16 cellular contexts compared by ENCODE assay signal in the genomic region with DNA sequence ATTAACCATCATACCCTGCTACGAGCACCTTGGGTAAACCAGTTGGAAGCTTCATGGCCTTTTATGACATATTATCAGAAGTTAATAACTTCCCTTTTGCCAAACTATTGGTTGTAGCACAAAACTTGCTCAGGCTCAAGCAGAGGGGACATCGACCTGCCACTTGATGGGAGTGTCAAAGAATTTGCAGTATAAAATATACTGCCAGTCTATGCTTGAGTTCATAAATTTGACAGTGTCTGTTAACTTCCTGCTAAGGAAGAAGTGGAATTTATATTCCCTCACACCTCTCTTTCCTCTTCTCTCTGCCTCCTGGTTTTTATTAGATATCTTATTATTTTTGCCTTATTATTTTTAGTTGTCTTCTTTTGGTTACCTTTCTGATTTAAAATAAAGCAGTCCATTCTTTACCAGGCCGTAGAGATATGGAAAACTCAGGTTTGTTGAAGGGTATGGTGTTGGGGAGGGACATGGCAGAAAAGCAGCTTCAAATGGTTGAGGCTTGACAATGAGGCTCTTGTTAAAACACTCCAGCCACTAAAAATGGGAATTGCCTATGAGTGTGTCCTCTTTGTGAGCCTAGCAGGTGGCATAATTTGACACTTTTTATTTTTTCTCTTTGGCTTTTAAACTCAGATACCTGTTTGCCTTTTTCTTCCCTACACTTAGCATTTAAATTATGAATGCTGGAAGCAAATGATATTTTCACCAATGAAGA.
"Had no signal": no experiment of that assay in that cellular context is flagged by ENCODE, and none has a peak within 500 bp of the region (broad histone marks: within the 10 kb centered on the region; RNA-seq: fewer than 3 reads in every experiment).

No MANE protein-coding gene starts in this region.

- H3K4me1 Mint-ChIP-seq: neural progenitor cell had no signal

- H3K27ac Mint-ChIP-seq: neural progenitor cell; stimulated activated naive CD8-positive, alpha-beta T cell treated with anti-CD3 and anti-CD28 coated beads, Interleukin-15, Interleukin-2, amounts not matched to agents 100 ng/mL and 50 ng/mL, for 24 hours had no signal

- H3K27ac ChIP-seq: cardiac muscle cell, neural progenitor cell, pancreas, testis had no signal

- DNase-seq: activated CD4-positive, alpha-beta memory T cell treated with anti-CD3 and anti-CD28 coated beads for 36 hours; activated CD4-positive, alpha-beta T cell treated with anti-CD3 and anti-CD28 coated beads for 1 hour; activated gamma-delta T cell treated with Interleukin-2 at 50 U/mL for 16 hours; activated T-cell treated with anti-CD3 and anti-CD28 coated beads, Interleukin-2, amount 50 U/mL, for 48 hours; glutamatergic neuron; mesenchymal stem cell; pancreas; retina; stimulated activated CD4-positive, alpha-beta T cell treated with anti-CD3 and anti-CD28 coated beads, Interleukin-4, amount 100 ng/mL, for 1 hour; stimulated activated CD8-positive, alpha-beta memory T cell treated with anti-CD3 and anti-CD28 coated beads, Interleukin-4, amount 100 ng/mL, for 48 hours; T1000; testis had no signal

- ATAC-seq: esophagus mucosa, pancreas had no signal

- H3K4me1 ChIP-seq: neural progenitor cell, testis had no signal

- H3K9me3 ChIP-seq: pancreas, testis had no signal

- H3K4me3 ChIP-seq: cardiac muscle cell, neural progenitor cell, pancreas, testis had no signal

- H3K27me3 Mint-ChIP-seq: activated CD4-positive, alpha-beta memory T cell treated with anti-CD3 and anti-CD28 coated beads for 36 hours; stimulated activated naive CD8-positive, alpha-beta T cell treated with anti-CD3 and anti-CD28 coated beads, Interleukin-15, Interleukin-2, amounts not matched to agents 100 ng/mL and 50 ng/mL, for 24 hours had no signal

- H3K36me3 ChIP-seq: cardiac muscle cell, neural progenitor cell, pancreas had no signal

- H3K27me3 ChIP-seq: cardiac muscle cell, neural progenitor cell, pancreas, testis had no signal

- H3K4me3 Mint-ChIP-seq: activated CD4-positive, alpha-beta memory T cell treated with anti-CD3 and anti-CD28 coated beads for 36 hours; neural progenitor cell; stimulated activated naive CD8-positive, alpha-beta T cell treated with anti-CD3 and anti-CD28 coated beads, Interleukin-15, Interleukin-2, amounts not matched to agents 100 ng/mL and 50 ng/mL, for 24 hours had no signal
